Comparison of ENCODE assay signal across 12 cellular contexts in genomic region chr2:237156857-237157550, GRCh38.
A peak's percentile ranks its signal among the peaks of the same experiment; 100 is the strongest.
DNase-seq lines count a peak whose midpoint lies in the region; ATAC-seq and TF ChIP-seq lines count a peak whose summit lies in the region.
"Had no signal": no experiment of that assay in that cellular context is flagged by ENCODE, and none has a peak within 500 bp of the region (broad histone marks: within the 10 kb centered on the region; RNA-seq: fewer than 3 reads in every experiment).

No MANE protein-coding gene starts in this region.

- H3K9me3 ChIP-seq in gastroesophageal sphincter, result no peaks in the 10 kb centered on the region
- no peaks in the 10 kb centered on the region for H3K9me3 ChIP-seq in spleen

- no peak overlapping the region for H3K4me3 ChIP-seq in gastroesophageal sphincter
- no peak overlapping the region for H3K4me3 ChIP-seq in spleen

- peaks cover 3% of the 10 kb centered on the region for H3K9me3 Mint-ChIP-seq in activated T-helper 1 cell treated with anti-CD3 and anti-CD28 coated beads, Interleukin-12 subunit alpha, Interleukin-12 subunit beta, Interleukin-2, Interleukin-4 antibody, amounts not matched to agents 30 ng/mL and 10 ng/mL and 1 ng/mL, durations not matched to agents 14 hours and 24 hours and 36 hours
- no peaks in the 10 kb centered on the region for H3K9me3 Mint-ChIP-seq in effector memory CD8-positive, alpha-beta T cell

- TF ChIP-seq CTCF in gastroesophageal sphincter (IDR thresholded peaks at IDR 0.05), result no peak
- no peak for TF ChIP-seq CTCF in spleen (IDR thresholded peaks at IDR 0.05 in 8 of 11, conservative IDR thresholded peaks at IDR 0.05 in 3 of 11)

- ATAC-seq in gastroesophageal sphincter (no peak), HG03045 (IDR thresholded peaks at IDR 0.05; ENCODE audit: unreplicated experiment) (no peak), HG02840 (IDR thresholded peaks at IDR 0.05; ENCODE audit: low FRiP score, unreplicated experiment) (no peak)
- ATAC-seq in effector memory CD8-positive, alpha-beta T cell (replicated peaks), result no peak
- ATAC-seq: PC-3 had no signal

- WGBS in gastroesophageal sphincter (ENCODE audit: low coverage in 1 of 2), 2 donors, result 88 to 89% methylated on average over 4 to 7 of the region's 32 CpGs
- 75 to 95% (median 87%) methylated on average over 24 to 32 of the region's 32 CpGs for WGBS in spleen, 5 donors

- no peaks in the 10 kb centered on the region for H3K27me3 Mint-ChIP-seq in activated T-helper 1 cell treated with anti-CD3 and anti-CD28 coated beads, Interleukin-12 subunit alpha, Interleukin-12 subunit beta, Interleukin-2, Interleukin-4 antibody, amounts not matched to agents 30 ng/mL and 10 ng/mL and 1 ng/mL, durations not matched to agents 14 hours and 24 hours and 36 hours (ENCODE audit: insufficient read depth)
- peaks cover 34 to 70% of the 10 kb centered on the region in 2 donors for H3K27me3 Mint-ChIP-seq in effector memory CD8-positive, alpha-beta T cell

- H3K36me3 ChIP-seq in gastroesophageal sphincter (no peaks in the 10 kb centered on the region), spleen (no peaks in the 10 kb centered on the region)

- H3K27ac ChIP-seq in gastroesophageal sphincter, result peak overlapping the region in 3 of 4 donors; percentile 53 to 73 (median 64)
- H3K27ac ChIP-seq in spleen, result no peak overlapping the region
- H3K27ac ChIP-seq: epithelial cell of prostate had no signal

- H3K4me1 Mint-ChIP-seq in activated T-helper 1 cell treated with anti-CD3 and anti-CD28 coated beads, Interleukin-12 subunit alpha, Interleukin-12 subunit beta, Interleukin-2, Interleukin-4 antibody, amounts not matched to agents 30 ng/mL and 10 ng/mL and 1 ng/mL, durations not matched to agents 14 hours and 24 hours and 36 hours (ENCODE audit: low read depth), result peaks cover 33% of the 10 kb centered on the region
- H3K4me1 Mint-ChIP-seq in effector memory CD8-positive, alpha-beta T cell (ENCODE audit: low read depth in 2 of 2), result no peaks in the 10 kb centered on the region

- no peaks in the 10 kb centered on the region for H3K27me3 ChIP-seq in gastroesophageal sphincter
- peaks cover 0 to 23% (median 0%) of the 10 kb centered on the region in 7 donors for H3K27me3 ChIP-seq in spleen (replicated peaks in 1 of 7)

- TF ChIP-seq POLR2A in gastroesophageal sphincter (IDR thresholded peaks at IDR 0.05), result no peak
- no peak for TF ChIP-seq POLR2A in spleen (IDR thresholded peaks at IDR 0.05)

- no peak for TF ChIP-seq EP300 in gastroesophageal sphincter (IDR thresholded peaks at IDR 0.05)

- H3K4me1 ChIP-seq in gastroesophageal sphincter (peaks cover 0 to 46% (median 0%) of the 10 kb centered on the region in 3 donors), spleen (no peaks in the 10 kb centered on the region)

- H3K4me3 Mint-ChIP-seq in activated T-helper 1 cell treated with anti-CD3 and anti-CD28 coated beads, Interleukin-12 subunit alpha, Interleukin-12 subunit beta, Interleukin-2, Interleukin-4 antibody, amounts not matched to agents 30 ng/mL and 10 ng/mL and 1 ng/mL, durations not matched to agents 14 hours and 24 hours and 36 hours, result peak overlapping the region; percentile 24
- no peak overlapping the region for H3K4me3 Mint-ChIP-seq in effector memory CD8-positive, alpha-beta T cell

- no peaks in the 10 kb centered on the region for H3K36me3 Mint-ChIP-seq in activated T-helper 1 cell treated with anti-CD3 and anti-CD28 coated beads, Interleukin-12 subunit alpha, Interleukin-12 subunit beta, Interleukin-2, Interleukin-4 antibody, amounts not matched to agents 30 ng/mL and 10 ng/mL and 1 ng/mL, durations not matched to agents 14 hours and 24 hours and 36 hours (ENCODE audit: low read depth)
- no peaks in the 10 kb centered on the region for H3K36me3 Mint-ChIP-seq in effector memory CD8-positive, alpha-beta T cell (ENCODE audit: insufficient read depth)

- DNase-seq in EH (ENCODE audit: low read depth) (peak; percentile 31), spleen (peak; percentile 59), NOMO-1 treated with dmso at 0.1 percent for 144 hours (lab: John Stamatoyannopoulos, UW; ENCODE audit: unreplicated experiment) (no peak)
- no peak for DNase-seq in activated T-helper 1 cell treated with anti-CD3 and anti-CD28 coated beads, Interleukin-12 subunit alpha, Interleukin-12 subunit beta, Interleukin-2, Interleukin-4 antibody, amounts not matched to agents 30 ng/mL and 10 ng/mL and 1 ng/mL, durations not matched to agents 14 hours and 24 hours and 36 hours (ENCODE audit: low spot score)
- no peak for DNase-seq in effector memory CD8-positive, alpha-beta T cell
- DNase-seq: activated CD4-positive, CD25-positive, alpha-beta regulatory T cell treated with anti-CD3 and anti-CD28 coated beads, Interleukin-2, amount 50 U/mL, for 72 hours; PC-3; T-helper 1 cell had no signal

- intact Hi-C loops in activated T-helper 1 cell treated with anti-CD3 and anti-CD28 coated beads, Interleukin-12 subunit alpha, Interleukin-12 subunit beta, Interleukin-2, Interleukin-4 antibody, amounts not matched to agents 30 ng/mL and 10 ng/mL and 1 ng/mL, durations not matched to agents 14 hours and 24 hours and 36 hours (cut with micrococcal nuclease), result loop anchor here (1.0 to 2.0 kb wide), 3 partner anchors 70 to 284 kb away; no protein-coding TSS in a partner anchor
- intact Hi-C loops in spleen (cut with DNase I; ENCODE audit: low total_unique reads), result loop anchor here (10.0 kb wide), 2 partner anchors 318 to 418 kb away; no protein-coding TSS in a partner anchor

- H3K27ac Mint-ChIP-seq in activated T-helper 1 cell treated with anti-CD3 and anti-CD28 coated beads, Interleukin-12 subunit alpha, Interleukin-12 subunit beta, Interleukin-2, Interleukin-4 antibody, amounts not matched to agents 30 ng/mL and 10 ng/mL and 1 ng/mL, durations not matched to agents 14 hours and 24 hours and 36 hours, result peak overlapping the region; percentile 94
- H3K27ac Mint-ChIP-seq in effector memory CD8-positive, alpha-beta T cell, result no peak overlapping the region

Comparison
In these comparisons a context has a peak if more than half of its experiments do, and no peak if none do; other contexts are left out.
1. DNase-seq: peak in EH (single experiment) and spleen (single experiment); none in activated T-helper 1 cell treated with anti-CD3 and anti-CD28 coated beads, Interleukin-12 subunit alpha, Interleukin-12 subunit beta, Interleukin-2, Interleukin-4 antibody, amounts not matched to agents 30 ng/mL and 10 ng/mL and 1 ng/mL, durations not matched to agents 14 hours and 24 hours and 36 hours (single experiment), effector memory CD8-positive, alpha-beta T cell (0 of 3) and NOMO-1 treated with dmso at 0.1 percent for 144 hours (single experiment).
2. H3K27ac ChIP-seq: peak in gastroesophageal sphincter (3 of 4); none in spleen (0 of 8).